Comparison of ENCODE assay signal across 19 cellular contexts in genomic region chr2:1758112-1758630, GRCh38.
"Had no signal": no experiment of that assay in that cellular context is flagged by ENCODE, and none has a peak within 500 bp of the region (broad histone marks: within the 10 kb centered on the region; RNA-seq: fewer than 3 reads in every experiment).

No MANE protein-coding gene starts in this region.

- H3K36me3 ChIP-seq: colonic mucosa, esophagus squamous epithelium, sigmoid colon, tibial nerve, upper lobe of right lung, vagina had no signal

- ATAC-seq: foreskin keratinocyte; left lobe of liver; natural killer cell treated with Interleukin-12 subunit alpha and Interleukin-12 subunit beta and Interleukin-15 and Interleukin-18, amount 100 ng/mL, for 72 hours; stimulated activated memory B cell treated with anti-CD40 and anti-IgM and Interleukin-4, amounts not matched to agents 10 μg/mL and 1 μg/mL and 100 μg/mL, for 72 hours; stimulated activated naive CD8-positive, alpha-beta T cell treated with anti-CD3 and anti-CD28 coated beads, Interleukin-15, amount 100 ng/mL, for 72 hours; upper lobe of right lung had no signal

- H3K27me3 ChIP-seq: colonic mucosa, foreskin keratinocyte, sigmoid colon, testis, upper lobe of right lung, vagina had no signal

- H3K36me3 Mint-ChIP-seq: natural killer cell treated with Interleukin-12 subunit alpha and Interleukin-12 subunit beta and Interleukin-15 and Interleukin-18, amount 100 ng/mL, for 72 hours; stimulated activated memory B cell treated with anti-CD40 and anti-IgM and Interleukin-4, amounts not matched to agents 10 μg/mL and 1 μg/mL and 100 μg/mL, for 72 hours had no signal

- H3K9me3 Mint-ChIP-seq: natural killer cell treated with Interleukin-12 subunit alpha and Interleukin-12 subunit beta and Interleukin-15 and Interleukin-18, amount 100 ng/mL, for 72 hours had no signal

- DNase-seq: colonic mucosa; dermis blood vessel endothelial cell; esophagus squamous epithelium; foreskin keratinocyte; hippocampal formation; kidney glomerular epithelial cell; mammary epithelial cell; sigmoid colon; stimulated activated CD4-positive, alpha-beta T cell treated with anti-CD3 and anti-CD28 coated beads, Interleukin-12 subunit alpha, Interleukin-12 subunit beta, amount 100 ng/mL, for 4 hours; stimulated activated CD4-positive, alpha-beta T cell treated with anti-CD3 and anti-CD28 coated beads, Interleukin-4, amount 100 ng/mL, for 1 hour; stimulated activated naive CD8-positive, alpha-beta T cell treated with anti-CD3 and anti-CD28 coated beads, Interleukin-15, amount 100 ng/mL, for 72 hours; upper lobe of right lung had no signal

- H3K4me1 ChIP-seq: colonic mucosa, esophagus squamous epithelium, foreskin keratinocyte, testis, tibial nerve had no signal

- H3K4me1 Mint-ChIP-seq: stimulated activated memory B cell treated with anti-CD40 and anti-IgM and Interleukin-4, amounts not matched to agents 10 μg/mL and 1 μg/mL and 100 μg/mL, for 72 hours; stimulated activated naive CD8-positive, alpha-beta T cell treated with anti-CD3 and anti-CD28 coated beads, Interleukin-15, amount 100 ng/mL, for 72 hours had no signal

- H3K9me3 ChIP-seq: colonic mucosa, esophagus squamous epithelium, testis, upper lobe of right lung, vagina had no signal

- H3K4me3 Mint-ChIP-seq: natural killer cell treated with Interleukin-12 subunit alpha and Interleukin-12 subunit beta and Interleukin-15 and Interleukin-18, amount 100 ng/mL, for 72 hours; stimulated activated memory B cell treated with anti-CD40 and anti-IgM and Interleukin-4, amounts not matched to agents 10 μg/mL and 1 μg/mL and 100 μg/mL, for 72 hours; stimulated activated naive CD8-positive, alpha-beta T cell treated with anti-CD3 and anti-CD28 coated beads, Interleukin-15, amount 100 ng/mL, for 72 hours had no signal

- H3K4me3 ChIP-seq: colonic mucosa, esophagus squamous epithelium, sigmoid colon, skin epidermis, testis, tibial nerve, upper lobe of right lung, vagina had no signal

- H3K27ac ChIP-seq: colonic mucosa, esophagus squamous epithelium, foreskin keratinocyte, sigmoid colon, skin epidermis, testis, tibial nerve, upper lobe of right lung, vagina had no signal

- H3K27ac Mint-ChIP-seq: natural killer cell treated with Interleukin-12 subunit alpha and Interleukin-12 subunit beta and Interleukin-15 and Interleukin-18, amount 100 ng/mL, for 72 hours; stimulated activated memory B cell treated with anti-CD40 and anti-IgM and Interleukin-4, amounts not matched to agents 10 μg/mL and 1 μg/mL and 100 μg/mL, for 72 hours; stimulated activated naive CD8-positive, alpha-beta T cell treated with anti-CD3 and anti-CD28 coated beads, Interleukin-15, amount 100 ng/mL, for 72 hours had no signal
